Comparison of ENCODE assay signal across 2 cellular contexts in the genomic region with DNA sequence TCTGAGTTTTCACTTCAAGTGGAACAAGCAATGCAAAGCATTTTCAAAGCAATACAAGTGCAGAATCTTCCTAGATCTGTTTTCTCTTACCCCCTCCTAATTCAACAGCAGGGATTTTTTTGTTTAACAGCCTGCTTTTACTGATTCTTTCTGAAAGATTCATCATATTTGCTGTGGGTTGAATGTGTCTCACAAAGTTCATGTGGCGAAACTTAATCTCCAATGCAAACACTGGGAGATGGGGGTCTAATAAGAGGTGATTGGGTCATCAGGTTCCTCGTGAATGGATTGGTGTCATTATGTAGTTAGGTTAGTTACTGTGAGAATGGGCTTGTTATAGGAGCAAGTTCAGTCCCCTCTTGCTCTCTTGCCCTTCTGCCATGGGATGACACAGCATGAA.
TF ChIP-seq lines count a peak whose summit lies in the region.

No MANE protein-coding gene starts in this region.

TF ChIP-seq in HepG2, 621 proteins besides CTCF, POLR2A, EP300 and RAD21 (continues in another document):
- TF ChIP-seq HOXD1 (CRISPR knock-in tag; IDR thresholded peaks at IDR 0.05) (no peak), ZNF687 (CRISPR knock-in tag; IDR thresholded peaks at IDR 0.05) (no peak), HDAC2 (CRISPR knock-in tag; IDR thresholded peaks at IDR 0.05) (peak; percentile 64; the same call in 1 of the 2 replicates), NR1H2 (CRISPR knock-in tag; IDR thresholded peaks at IDR 0.05; ENCODE audit: borderline replicate concordance, low read depth) (no peak), ZNF629 (CRISPR knock-in tag; conservative IDR thresholded peaks at IDR 0.05) (peak; percentile 48; the same call in 1 of the 2 replicates), CEBPB (IDR thresholded peaks at IDR 0.05; ENCODE audit: borderline replicate concordance, low read depth, low read length) (peak; percentile 73), HMGA1 (CRISPR knock-in tag; conservative IDR thresholded peaks at IDR 0.05) (no peak), IRF9 (CRISPR knock-in tag; IDR thresholded peaks at IDR 0.05; ENCODE audit: borderline replicate concordance) (no peak), SNRNP70 (IDR thresholded peaks at IDR 0.05; ENCODE audit: low read depth, low read length) (no peak), BCL6 (CRISPR knock-in tag; IDR thresholded peaks at IDR 0.05) (peak; percentile 77), ZFP90 (CRISPR knock-in tag; IDR thresholded peaks at IDR 0.05; ENCODE audit: borderline replicate concordance) (no peak), ZNF670 (CRISPR knock-in tag; IDR thresholded peaks at IDR 0.05; ENCODE audit: borderline replicate concordance) (no peak), HNF4A (CRISPR knock-in tag; IDR thresholded peaks at IDR 0.05) (peak; percentile 91), ZBTB37 (CRISPR knock-in tag; IDR thresholded peaks at IDR 0.05) (no peak)
- TF ChIP-seq, protein P1, sequence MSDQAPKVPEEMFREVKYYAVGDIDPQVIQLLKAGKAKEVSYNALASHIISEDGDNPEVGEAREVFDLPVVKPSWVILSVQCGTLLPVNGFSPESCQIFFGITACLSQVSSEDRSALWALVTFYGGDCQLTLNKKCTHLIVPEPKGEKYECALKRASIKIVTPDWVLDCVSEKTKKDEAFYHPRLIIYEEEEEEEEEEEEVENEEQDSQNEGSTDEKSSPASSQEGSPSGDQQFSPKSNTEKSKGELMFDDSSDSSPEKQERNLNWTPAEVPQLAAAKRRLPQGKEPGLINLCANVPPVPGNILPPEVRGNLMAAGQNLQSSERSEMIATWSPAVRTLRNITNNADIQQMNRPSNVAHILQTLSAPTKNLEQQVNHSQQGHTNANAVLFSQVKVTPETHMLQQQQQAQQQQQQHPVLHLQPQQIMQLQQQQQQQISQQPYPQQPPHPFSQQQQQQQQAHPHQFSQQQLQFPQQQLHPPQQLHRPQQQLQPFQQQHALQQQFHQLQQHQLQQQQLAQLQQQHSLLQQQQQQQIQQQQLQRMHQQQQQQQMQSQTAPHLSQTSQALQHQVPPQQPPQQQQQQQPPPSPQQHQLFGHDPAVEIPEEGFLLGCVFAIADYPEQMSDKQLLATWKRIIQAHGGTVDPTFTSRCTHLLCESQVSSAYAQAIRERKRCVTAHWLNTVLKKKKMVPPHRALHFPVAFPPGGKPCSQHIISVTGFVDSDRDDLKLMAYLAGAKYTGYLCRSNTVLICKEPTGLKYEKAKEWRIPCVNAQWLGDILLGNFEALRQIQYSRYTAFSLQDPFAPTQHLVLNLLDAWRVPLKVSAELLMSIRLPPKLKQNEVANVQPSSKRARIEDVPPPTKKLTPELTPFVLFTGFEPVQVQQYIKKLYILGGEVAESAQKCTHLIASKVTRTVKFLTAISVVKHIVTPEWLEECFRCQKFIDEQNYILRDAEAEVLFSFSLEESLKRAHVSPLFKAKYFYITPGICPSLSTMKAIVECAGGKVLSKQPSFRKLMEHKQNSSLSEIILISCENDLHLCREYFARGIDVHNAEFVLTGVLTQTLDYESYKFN (CRISPR knock-in tag; conservative IDR thresholded peaks at IDR 0.05): peak; percentile 76

TF ChIP-seq in IMR-90, 13 proteins besides CTCF, POLR2A, EP300 and RAD21:
- no peak for TF ChIP-seq MAFK (IDR thresholded peaks at IDR 0.05; ENCODE audit: low read depth, low read length)
- no peak for TF ChIP-seq FOS (IDR thresholded peaks at IDR 0.05; ENCODE audit: low read depth, low read length)
- no peak for TF ChIP-seq NFE2L2 (IDR thresholded peaks at IDR 0.05; ENCODE audit: low read depth, low read length)
- TF ChIP-seq ELK1 (IDR thresholded peaks at IDR 0.05; ENCODE audit: borderline replicate concordance, low read depth, low read length): no peak
- TF ChIP-seq CEBPB (IDR thresholded peaks at IDR 0.05; ENCODE audit: low read depth, low read length): no peak
- no peak for TF ChIP-seq USF2 (IDR thresholded peaks at IDR 0.05; ENCODE audit: low read depth, low read length)
- no peak for TF ChIP-seq BHLHE40 (IDR thresholded peaks at IDR 0.05; ENCODE audit: low read depth, low read length)
- no peak for TF ChIP-seq RFX5 (IDR thresholded peaks at IDR 0.05; ENCODE audit: low read depth, low read length)
- TF ChIP-seq CHD1 (IDR thresholded peaks at IDR 0.05; ENCODE audit: low read depth, low read length): no peak
- TF ChIP-seq SMC3 (IDR thresholded peaks at IDR 0.05; ENCODE audit: low read depth, low read length): no peak
- no peak for TF ChIP-seq RCOR1 (IDR thresholded peaks at IDR 0.05; ENCODE audit: insufficient replicate concordance, low read length)
- TF ChIP-seq MXI1 (IDR thresholded peaks at IDR 0.05; ENCODE audit: borderline replicate concordance, low read depth, low read length): no peak
- TF ChIP-seq MAZ (IDR thresholded peaks at IDR 0.05; ENCODE audit: borderline replicate concordance, low read depth, low read length): no peak
